9 cellular contexts compared by ENCODE assay signal in genomic region chr2:157830696-157831570, GRCh38. TPM values are rescaled to one million over a fixed set of nuclear protein-coding genes. Genes with fewer than 3 reads are reported as not detected.
A peak's percentile ranks its signal among the peaks of the same experiment; 100 is the strongest.
DNase-seq lines count a peak whose midpoint lies in the region; ATAC-seq and TF ChIP-seq lines count a peak whose summit lies in the region.
"Had no signal": no experiment of that assay in that cellular context is flagged by ENCODE, and none has a peak within 500 bp of the region (broad histone marks: within the 10 kb centered on the region; RNA-seq: fewer than 3 reads in every experiment).

No MANE protein-coding gene starts in this region.

- peaks cover 7 to 10% of the 10 kb centered on the region in 2 donors for H3K36me3 Mint-ChIP-seq in CD14-positive monocyte

- peak overlapping the region in 1 of 2 donors; percentile 52 for H3K4me3 Mint-ChIP-seq in CD14-positive monocyte

- DNase-seq in CD14-positive monocyte (ENCODE audit: low spot score) (peak; percentile 66), NCI-H446 treated with DMSO at 0.1 percent for 48 hours (lab: John Stamatoyannopoulos, UW) (peak; percentile 73), epithelial cell of proximal tubule (ENCODE audit: low read depth) (peak; percentile 96), omental fat pad (ENCODE audit: low spot score) (peak; percentile 36), GM20000 (ENCODE audit: low spot score) (no peak), SHP77 (lab: John Stamatoyannopoulos, UW) (no peak)

- intact Hi-C loops in CD14-positive monocyte (cut with micrococcal nuclease) = no loop called here

- H3K27ac Mint-ChIP-seq in CD14-positive monocyte = peak overlapping the region; percentile 72 to 89 (median 87)

- H3K4me3 ChIP-seq in epithelial cell of proximal tubule (ENCODE audit: low read depth, low read length) = no peak overlapping the region
- H3K4me3 ChIP-seq: Peyer's patch had no signal

- peaks cover 0 to 2% (median 0%) of the 10 kb centered on the region in 7 donors for H3K9me3 Mint-ChIP-seq in CD14-positive monocyte

- ATAC-seq in omental fat pad (ENCODE audit: low FRiP score) (peak; percentile 86), HG03565 (IDR thresholded peaks at IDR 0.05; ENCODE audit: unreplicated experiment) (no peak), HG03159 (IDR thresholded peaks at IDR 0.05; ENCODE audit: unreplicated experiment) (no peak)

- no peak for TF ChIP-seq CTCF in CD14-positive monocyte (IDR thresholded peaks at IDR 0.05)
- no peak for TF ChIP-seq CTCF in epithelial cell of proximal tubule (conservative IDR thresholded peaks at IDR 0.05; ENCODE audit: low read depth, low read length)
- no peak for TF ChIP-seq CTCF in omental fat pad (IDR thresholded peaks at IDR 0.05)
- no peak for TF ChIP-seq CTCF in GM20000 (IDR thresholded peaks at IDR 0.05; ENCODE audit: extremely low read depth, missing control alignments)

- H3K4me1 Mint-ChIP-seq in CD14-positive monocyte = peaks cover 17% of the 10 kb centered on the region

- H3K27me3 Mint-ChIP-seq in CD14-positive monocyte (ENCODE audit: low read depth in 3 of 3) = peaks cover 0 to 1% (median 0%) of the 10 kb centered on the region in 3 donors

RNA-seq across cellular contexts. Expression of gene ACVR1, which starts 45.2 kb away (rescaled TPM):
- polyA plus RNA-seq in CD14-positive monocyte = 1 to 10 TPM; 2.8 to 4.9 TPM
- 5.5 and 7.2 TPM in 2 replicates for total RNA-seq in epithelial cell of proximal tubule
- 10 to 100 TPM; 22.7 to 37.7 (median 28.2) TPM for total RNA-seq in omental fat pad

Comparison
In these comparisons a context has a peak if more than half of its experiments do, and no peak if none do; other contexts are left out.
1. DNase-seq: peak in CD14-positive monocyte (single experiment), NCI-H446 treated with DMSO at 0.1 percent for 48 hours (single experiment), epithelial cell of proximal tubule (single experiment) and omental fat pad (single experiment); none in GM20000 (single experiment) and SHP77 (0 of 2).